In genomic region chr19:17807731-17808316, GRCh38 we compare ENCODE assay signal across 22 cellular contexts. TPM values are rescaled to one million over a fixed set of nuclear protein-coding genes. Genes with fewer than 3 reads are reported as not detected.
DNase-seq lines count a peak whose midpoint lies in the region; ATAC-seq and TF ChIP-seq lines count a peak whose summit lies in the region.
"Had no signal": no experiment of that assay in that cellular context is flagged by ENCODE, and none has a peak within 500 bp of the region (broad histone marks: within the 10 kb centered on the region; RNA-seq: fewer than 3 reads in every experiment).

No MANE protein-coding gene starts in this region.

- no peak overlapping the region for H3K4me3 Mint-ChIP-seq in activated CD4-positive, alpha-beta T cell treated with anti-CD3 and anti-CD28 coated beads for 36 hours
- H3K4me3 Mint-ChIP-seq in activated CD8-positive, alpha-beta T cell treated with anti-CD3 and anti-CD28 coated beads, Interleukin-2, amount 10 ng/mL, durations not matched to agents 7 days and 5 days = no peak overlapping the region
- peak overlapping the region; percentile 49 for H3K4me3 Mint-ChIP-seq in memory B cell

- intact Hi-C loops in activated CD4-positive, alpha-beta T cell treated with anti-CD3 and anti-CD28 coated beads for 36 hours (cut with DNase I, micrococcal nuclease) = loop anchor here in 1 of 2 experiments (5.0 kb wide), 1 partner anchor 34 kb away; no protein-coding TSS in a partner anchor
- intact Hi-C loops in heart left ventricle (cut with DNase I) = no loop called here

- no peaks in the 10 kb centered on the region for H3K36me3 ChIP-seq in H7 (replicated peaks; ENCODE audit: control insufficient read depth, insufficient read depth, low read length)
- H3K36me3 ChIP-seq in heart left ventricle = no peaks in the 10 kb centered on the region
- H3K36me3 ChIP-seq: BLaER1 had no signal

- no peaks in the 10 kb centered on the region for H3K27me3 Mint-ChIP-seq in activated CD4-positive, alpha-beta T cell treated with anti-CD3 and anti-CD28 coated beads for 36 hours
- H3K27me3 Mint-ChIP-seq in activated CD8-positive, alpha-beta T cell treated with anti-CD3 and anti-CD28 coated beads, Interleukin-2, amount 10 ng/mL, durations not matched to agents 7 days and 5 days (ENCODE audit: low read depth) = peaks cover 7% of the 10 kb centered on the region
- H3K27me3 Mint-ChIP-seq in memory B cell = peaks cover 9% of the 10 kb centered on the region

- ATAC-seq in activated CD4-positive, alpha-beta T cell treated with anti-CD3 and anti-CD28 coated beads for 36 hours = no peak
- ATAC-seq in activated CD8-positive, alpha-beta T cell treated with anti-CD3 and anti-CD28 coated beads, Interleukin-2, amount 10 ng/mL, durations not matched to agents 7 days and 5 days = peak; percentile 52
- ATAC-seq in memory B cell (ENCODE audit: low read depth) (peak; percentile 58), HG02588 (IDR thresholded peaks at IDR 0.05; ENCODE audit: unreplicated experiment) (no peak), heart left ventricle (no peak)
- ATAC-seq: body of pancreas, foreskin keratinocyte, left cardiac atrium, SK-N-SH treated with all-trans-retinoic acid at 6 μM for 48 hours had no signal

- H3K36me3 Mint-ChIP-seq in activated CD4-positive, alpha-beta T cell treated with anti-CD3 and anti-CD28 coated beads for 36 hours (ENCODE audit: low read depth) = no peaks in the 10 kb centered on the region
- H3K36me3 Mint-ChIP-seq in activated CD8-positive, alpha-beta T cell treated with anti-CD3 and anti-CD28 coated beads, Interleukin-2, amount 10 ng/mL, durations not matched to agents 7 days and 5 days (ENCODE audit: low read depth) = no peaks in the 10 kb centered on the region
- no peaks in the 10 kb centered on the region for H3K36me3 Mint-ChIP-seq in memory B cell

- no peaks in the 10 kb centered on the region for H3K27me3 ChIP-seq in H7 (ENCODE audit: control insufficient read depth, insufficient read depth, low read length)
- H3K27me3 ChIP-seq in heart left ventricle = peaks cover 0 to 28% (median 4%) of the 10 kb centered on the region in 9 donors
- H3K27me3 ChIP-seq: body of pancreas, foreskin keratinocyte, transverse colon had no signal

- TF ChIP-seq POLR2A in heart left ventricle (IDR thresholded peaks at IDR 0.05) = no peak

- peaks cover 0 to 11% (median 0%) of the 10 kb centered on the region in 12 donors for H3K4me1 ChIP-seq in heart left ventricle
- H3K4me1 ChIP-seq: body of pancreas, foreskin keratinocyte had no signal

- H3K9me3 Mint-ChIP-seq in activated CD4-positive, alpha-beta T cell treated with anti-CD3 and anti-CD28 coated beads for 36 hours (ENCODE audit: low read depth) = no peaks in the 10 kb centered on the region
- H3K9me3 Mint-ChIP-seq in activated CD8-positive, alpha-beta T cell treated with anti-CD3 and anti-CD28 coated beads, Interleukin-2, amount 10 ng/mL, durations not matched to agents 7 days and 5 days (ENCODE audit: insufficient read depth) = no peaks in the 10 kb centered on the region
- H3K9me3 Mint-ChIP-seq in memory B cell = no peaks in the 10 kb centered on the region
- H3K9me3 Mint-ChIP-seq: stimulated activated naive B cell treated with anti-CD40 and anti-IgM and Interleukin-4, amounts not matched to agents 10 μg/mL and 1 μg/mL and 100 μg/mL, for 72 hours had no signal

- DNase-seq in activated CD4-positive, alpha-beta T cell treated with anti-CD3 and anti-CD28 coated beads for 36 hours = peak; percentile 46
- DNase-seq in activated CD4-positive, alpha-beta T cell treated with anti-CD3 and anti-CD28 coated beads for 4 hours = no peak
- DNase-seq in H7 (peak; percentile 63), memory B cell (ENCODE audit: low spot score in 2 of 2) (no peak), epidermal melanocyte (ENCODE audit: insufficient read length, low spot score) (no peak), heart left ventricle (no peak)
- peak; percentile 49 for DNase-seq in activated CD8-positive, alpha-beta T cell treated with anti-CD3 and anti-CD28 coated beads, Interleukin-2, amount 10 ng/mL, durations not matched to agents 7 days and 5 days
- DNase-seq: activated effector memory CD4-positive, alpha-beta T cell treated with anti-CD3 and anti-CD28 coated beads, Interleukin-2, amount 50 U/mL, for 16 hours; body of pancreas; DMS153; foreskin keratinocyte; left cardiac atrium; NCI-H1092; NK-92 treated with Interleukin-12 subunit alpha and Interleukin-12 subunit beta, amount 100 ng/mL, for 24 hours; retina; stimulated activated naive B cell treated with anti-CD40 and anti-IgM and Interleukin-4, amounts not matched to agents 10 μg/mL and 1 μg/mL and 100 μg/mL, for 72 hours; transverse colon had no signal

- peaks cover 30% of the 10 kb centered on the region for H3K4me1 Mint-ChIP-seq in activated CD4-positive, alpha-beta T cell treated with anti-CD3 and anti-CD28 coated beads for 36 hours
- H3K4me1 Mint-ChIP-seq in activated CD8-positive, alpha-beta T cell treated with anti-CD3 and anti-CD28 coated beads, Interleukin-2, amount 10 ng/mL, durations not matched to agents 7 days and 5 days (ENCODE audit: low read depth) = peaks cover 35% of the 10 kb centered on the region
- peaks cover 10% of the 10 kb centered on the region for H3K4me1 Mint-ChIP-seq in memory B cell

- TF ChIP-seq CTCF in heart left ventricle (IDR thresholded peaks at IDR 0.05) = no peak

- peaks cover 0 to 8% (median 0%) of the 10 kb centered on the region in 12 donors for H3K9me3 ChIP-seq in heart left ventricle
- H3K9me3 ChIP-seq: BLaER1, body of pancreas, transverse colon had no signal

- POLR2A ChIA-PET in activated CD4-positive, alpha-beta T cell treated with anti-CD3 and anti-CD28 coated beads for 36 hours (lab: Charles Lee) = no interaction called here
- POLR2A ChIA-PET in activated CD8-positive, alpha-beta T cell treated with anti-CD3 and anti-CD28 coated beads, Interleukin-2, amount 10 ng/mL, durations not matched to agents 7 days and 5 days (lab: Charles Lee) = no interaction called here

- 50 to 72% (median 64%) methylated on average over 22 to 38 of the region's 38 CpGs for WGBS in heart left ventricle, 4 donors

- H3K27ac ChIP-seq in heart left ventricle = no peak overlapping the region
- H3K27ac ChIP-seq: BLaER1, body of pancreas, coronary artery, foreskin keratinocyte, KMS-11, transverse colon had no signal

- CTCF ChIA-PET in activated CD4-positive, alpha-beta T cell treated with anti-CD3 and anti-CD28 coated beads for 36 hours (lab: Charles Lee) = interaction anchor here (0.6 to 1.0 kb wide), 2 partner anchors 25 to 425 kb away, joined by 3 to 4 read pairs; no protein-coding TSS in a partner anchor
- CTCF ChIA-PET in activated CD8-positive, alpha-beta T cell treated with anti-CD3 and anti-CD28 coated beads, Interleukin-2, amount 10 ng/mL, durations not matched to agents 7 days and 5 days (lab: Charles Lee) = interaction anchor here (1.0 kb wide), 1 partner anchor 13 kb away, joined by 3 read pairs; no protein-coding TSS in a partner anchor

- no peak overlapping the region for H3K27ac Mint-ChIP-seq in activated CD4-positive, alpha-beta T cell treated with anti-CD3 and anti-CD28 coated beads for 36 hours
- H3K27ac Mint-ChIP-seq in activated CD8-positive, alpha-beta T cell treated with anti-CD3 and anti-CD28 coated beads, Interleukin-2, amount 10 ng/mL, durations not matched to agents 7 days and 5 days = no peak overlapping the region
- H3K27ac Mint-ChIP-seq in memory B cell = no peak overlapping the region

- H3K4me3 ChIP-seq in H7 (ENCODE audit: insufficient read depth, low read depth, low read length) = no peak overlapping the region
- no peak overlapping the region for H3K4me3 ChIP-seq in heart left ventricle
- H3K4me3 ChIP-seq: BLaER1, body of pancreas, coronary artery, transverse colon had no signal

RNA-seq across cellular contexts. Expression of gene B3GNT3, which starts 12.9 kb away (rescaled TPM):
- under 1 TPM; 0.75 to 0.95 TPM for total RNA-seq in activated CD4-positive, alpha-beta T cell treated with anti-CD3 and anti-CD28 coated beads for 36 hours
- 0.73 and 1.7 TPM in 2 replicates for total RNA-seq in H7 (2014; rRNA removed; shearing (Covaris generic))
- under 1 TPM in 1 of 2 experiments, not detected in 1; 0.13 TPM for total RNA-seq in activated CD8-positive, alpha-beta T cell treated with anti-CD3 and anti-CD28 coated beads, Interleukin-2, amount 10 ng/mL, durations not matched to agents 7 days and 5 days
- not detected for total RNA-seq in heart left ventricle
- not detected for polyA plus RNA-seq in heart left ventricle

RNA-seq across cellular contexts. Expression of gene INSL3, which starts 13.5 kb away (rescaled TPM):
- 1 to 10 TPM; 6.9 to 9.7 TPM for total RNA-seq in activated CD4-positive, alpha-beta T cell treated with anti-CD3 and anti-CD28 coated beads for 36 hours
- 0.33 TPM in 1 of 2 replicates, not detected in the other for total RNA-seq in H7 (2014; rRNA removed; shearing (Covaris generic))
- 1 to 10 TPM; 5.0 to 6.4 TPM for total RNA-seq in activated CD8-positive, alpha-beta T cell treated with anti-CD3 and anti-CD28 coated beads, Interleukin-2, amount 10 ng/mL, durations not matched to agents 7 days and 5 days
- under 1 TPM in 1 of 9 donors, not detected in 8; 0.56 TPM for total RNA-seq in heart left ventricle
- not detected for polyA plus RNA-seq in heart left ventricle
- total RNA-seq: body of pancreas, left cardiac atrium, transverse colon had no signal

RNA-seq across cellular contexts. Expression of gene JAK3, which starts 40.0 kb away (rescaled TPM):
- total RNA-seq in activated CD4-positive, alpha-beta T cell treated with anti-CD3 and anti-CD28 coated beads for 36 hours = 100 to 1,000 TPM; 174 to 180 TPM
- total RNA-seq in H7 (2014; rRNA removed; shearing (Covaris generic)) = 2.5 and 2.7 TPM in 2 replicates
- total RNA-seq in activated CD8-positive, alpha-beta T cell treated with anti-CD3 and anti-CD28 coated beads, Interleukin-2, amount 10 ng/mL, durations not matched to agents 7 days and 5 days = 100 to 1,000 TPM; 125 to 127 TPM
- 10 to 100 TPM in 1 of 9 donors, 1 to 10 TPM in 7, under 1 TPM in 1; 0.77 to 29.2 (median 1.8) TPM for total RNA-seq in heart left ventricle
- polyA plus RNA-seq in heart left ventricle = 1 to 10 TPM in 1 of 2 donors, under 1 TPM in 1; 0.99 to 1.1 TPM

RNA-seq across cellular contexts. Expression of gene RPL18A, which starts 51.9 kb away (rescaled TPM):
- 1,000 to 10,000 TPM; 3,109 to 3,329 TPM for total RNA-seq in activated CD4-positive, alpha-beta T cell treated with anti-CD3 and anti-CD28 coated beads for 36 hours
- total RNA-seq in H7 (2014; rRNA removed; shearing (Covaris generic)) = 2,178 and 2,213 TPM in 2 replicates
- total RNA-seq in activated CD8-positive, alpha-beta T cell treated with anti-CD3 and anti-CD28 coated beads, Interleukin-2, amount 10 ng/mL, durations not matched to agents 7 days and 5 days = 1,000 to 10,000 TPM; 2,078 to 2,184 TPM
- 1,000 to 10,000 TPM in 2 of 9 donors, 100 to 1,000 TPM in 7; 566 to 1,124 (median 752) TPM for total RNA-seq in heart left ventricle
- 1,000 to 10,000 TPM in 1 of 2 donors, 100 to 1,000 TPM in 1; 787 to 2,031 TPM for polyA plus RNA-seq in heart left ventricle

RNA-seq across cellular contexts. Expression of gene FCHO1, which starts 56.5 kb away (rescaled TPM):
- total RNA-seq in activated CD4-positive, alpha-beta T cell treated with anti-CD3 and anti-CD28 coated beads for 36 hours = 10 to 100 TPM; 50.5 to 51.8 TPM
- 21.6 and 21.7 TPM in 2 replicates for total RNA-seq in H7 (2014; rRNA removed; shearing (Covaris generic))
- total RNA-seq in activated CD8-positive, alpha-beta T cell treated with anti-CD3 and anti-CD28 coated beads, Interleukin-2, amount 10 ng/mL, durations not matched to agents 7 days and 5 days = 10 to 100 TPM; 55.0 to 58.1 TPM
- total RNA-seq in heart left ventricle = 1 to 10 TPM in 4 of 9 donors, under 1 TPM in 5; 0.29 to 3.3 (median 0.77) TPM
- under 1 TPM; 0.34 to 0.49 TPM for polyA plus RNA-seq in heart left ventricle

Comparison
In these comparisons a context has a peak if more than half of its experiments do, and no peak if none do; other contexts are left out.
1. DNase-seq: peak in activated CD4-positive, alpha-beta T cell treated with anti-CD3 and anti-CD28 coated beads for 36 hours (single experiment), H7 (single experiment) and activated CD8-positive, alpha-beta T cell treated with anti-CD3 and anti-CD28 coated beads, Interleukin-2, amount 10 ng/mL, durations not matched to agents 7 days and 5 days (single experiment); none in activated CD4-positive, alpha-beta T cell treated with anti-CD3 and anti-CD28 coated beads for 4 hours (0 of 2), memory B cell (0 of 2), epidermal melanocyte (single experiment) and heart left ventricle (0 of 5).
2. ATAC-seq: peak in activated CD8-positive, alpha-beta T cell treated with anti-CD3 and anti-CD28 coated beads, Interleukin-2, amount 10 ng/mL, durations not matched to agents 7 days and 5 days (single experiment) and memory B cell (single experiment); none in activated CD4-positive, alpha-beta T cell treated with anti-CD3 and anti-CD28 coated beads for 36 hours (single experiment), HG02588 (single experiment) and heart left ventricle (0 of 4).
3. RNA of gene JAK3, which starts 40.0 kb away (total RNA-seq): 174 to 180 TPM in activated CD4-positive, alpha-beta T cell treated with anti-CD3 and anti-CD28 coated beads for 36 hours and 125 to 127 TPM in activated CD8-positive, alpha-beta T cell treated with anti-CD3 and anti-CD28 coated beads, Interleukin-2, amount 10 ng/mL, durations not matched to agents 7 days and 5 days; 2.5 to 2.7 TPM in H7 and 0.77 to 29.2 TPM in heart left ventricle; every median in the first group is over 4 times any median in the second.